12 cellular contexts compared by ENCODE assay signal in the genomic region with DNA sequence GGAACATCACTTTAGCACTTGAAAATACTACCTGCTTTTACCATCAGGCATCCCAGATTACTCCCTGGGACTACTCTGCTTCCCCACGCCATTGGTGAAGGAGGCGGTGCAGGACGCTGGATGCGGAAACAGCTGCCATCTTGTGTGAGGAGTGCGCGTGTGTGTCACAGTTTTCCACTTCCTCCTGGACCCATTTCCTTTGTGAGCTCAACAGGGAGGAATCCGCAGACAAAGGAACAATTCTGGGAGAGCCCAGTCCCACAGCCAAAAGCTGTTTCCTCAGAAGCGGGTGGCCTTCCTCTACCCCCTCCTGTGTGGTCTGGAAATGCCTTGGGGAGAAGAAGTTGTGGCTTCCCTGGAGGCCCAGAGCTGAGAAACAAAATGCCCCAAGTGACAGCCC. TPM values are rescaled to one million over a fixed set of nuclear protein-coding genes. Genes with fewer than 3 reads are reported as not detected.
DNase-seq lines count a peak whose midpoint lies in the region; TF ChIP-seq lines count a peak whose summit lies in the region.
"Had no signal": no experiment of that assay in that cellular context is flagged by ENCODE, and none has a peak within 500 bp of the region (broad histone marks: within the 10 kb centered on the region; RNA-seq: fewer than 3 reads in every experiment).

No MANE protein-coding gene starts in this region.

- H3K9me3 ChIP-seq in cardiac muscle cell (ENCODE audit: low read depth) (no peaks in the 10 kb centered on the region), neural progenitor cell (ENCODE audit: low read depth) (no peaks in the 10 kb centered on the region), uterus (no peaks in the 10 kb centered on the region)

- peak overlapping the region; percentile 79 for H2AFZ ChIP-seq in neural progenitor cell (replicated peaks)

- H3K27me3 ChIP-seq in cardiac muscle cell (no peaks in the 10 kb centered on the region), neural progenitor cell (no peaks in the 10 kb centered on the region), uterus (no peaks in the 10 kb centered on the region)

- H3K4me1 ChIP-seq in cardiac muscle cell (ENCODE audit: low read depth), result peaks cover 31% of the 10 kb centered on the region
- no peaks in the 10 kb centered on the region for H3K4me1 ChIP-seq in neural progenitor cell
- H3K4me1 ChIP-seq in uterus, result peaks cover 0 to 3% of the 10 kb centered on the region in 2 donors

- H3K4me1 Mint-ChIP-seq in neural progenitor cell, result no peaks in the 10 kb centered on the region

- H3F3A ChIP-seq in neural progenitor cell (ENCODE audit: low read depth), result no peaks in the 10 kb centered on the region

- H4K20me1 ChIP-seq in neural progenitor cell (ENCODE audit: low read depth), result no peaks in the 10 kb centered on the region

- no peaks in the 10 kb centered on the region for H3K36me3 ChIP-seq in cardiac muscle cell
- no peaks in the 10 kb centered on the region for H3K36me3 ChIP-seq in neural progenitor cell
- no peaks in the 10 kb centered on the region for H3K36me3 ChIP-seq in uterus

- no peak for TF ChIP-seq POLR2A in uterus (IDR thresholded peaks at IDR 0.05)

- DNase-seq in cardiac muscle cell (ENCODE audit: low read depth in 1 of 2, low spot score in 1 of 2), result peak in 1 of 2 donors; percentile 39
- no peak for DNase-seq in neural progenitor cell (ENCODE audit: low spot score)
- DNase-seq in uterus, result peak in 1 of 2 donors; percentile 33
- no peak for DNase-seq in activated naive CD4-positive, alpha-beta T cell treated with anti-CD3 and anti-CD28 coated beads, Interleukin-2, amount 50 U/mL, for 16 hours
- no peak for DNase-seq in DMS114 treated with DMSO at 0.1 percent for 48 hours (lab: John Stamatoyannopoulos, UW; ENCODE audit: unreplicated experiment)
- no peak for DNase-seq in NCI-H1436 treated with DMSO at 0.1 percent for 48 hours (lab: John Stamatoyannopoulos, UW)
- DNase-seq: activated CD4-positive, CD25-positive, alpha-beta regulatory T cell; activated naive CD8-positive, alpha-beta T cell treated with anti-CD3 and anti-CD28 coated beads, Interleukin-2, amount 10 ng/mL, durations not matched to agents 7 days and 5 days; mesendoderm; MM.1S had no signal

- H3K27ac Mint-ChIP-seq in neural progenitor cell, result no peak overlapping the region
- H3K27ac Mint-ChIP-seq: activated naive CD8-positive, alpha-beta T cell treated with anti-CD3 and anti-CD28 coated beads, Interleukin-2, amount 10 ng/mL, durations not matched to agents 7 days and 5 days had no signal

- no peaks in the 10 kb centered on the region for H3K36me3 Mint-ChIP-seq in neural progenitor cell
- H3K36me3 Mint-ChIP-seq: activated naive CD8-positive, alpha-beta T cell treated with anti-CD3 and anti-CD28 coated beads, Interleukin-2, amount 10 ng/mL, durations not matched to agents 7 days and 5 days had no signal

- no peak overlapping the region for H3K4me3 Mint-ChIP-seq in neural progenitor cell
- H3K4me3 Mint-ChIP-seq: activated naive CD8-positive, alpha-beta T cell treated with anti-CD3 and anti-CD28 coated beads, Interleukin-2, amount 10 ng/mL, durations not matched to agents 7 days and 5 days had no signal

- H3K27ac ChIP-seq in VCaP (peak overlapping the region; percentile 76; the same call in 1 of the 2 replicates), cardiac muscle cell (peak overlapping the region; percentile 91), neural progenitor cell (no peak overlapping the region), uterus (peak overlapping the region; percentile 39 to 52)
- H3K27ac ChIP-seq: C4-2B had no signal

- H3K9me3 Mint-ChIP-seq in neural progenitor cell, result no peaks in the 10 kb centered on the region
- H3K9me3 Mint-ChIP-seq: activated naive CD8-positive, alpha-beta T cell treated with anti-CD3 and anti-CD28 coated beads, Interleukin-2, amount 10 ng/mL, durations not matched to agents 7 days and 5 days had no signal

- H3K79me2 ChIP-seq in neural progenitor cell (ENCODE audit: low read depth), result no peaks in the 10 kb centered on the region

- no peak overlapping the region for H3K9ac ChIP-seq in neural progenitor cell

- TF ChIP-seq CTCF in VCaP (conservative IDR thresholded peaks at IDR 0.05) (no peak), cardiac muscle cell (IDR thresholded peaks at IDR 0.05; ENCODE audit: low read depth, low read length) (no peak), neural progenitor cell (IDR thresholded peaks at IDR 0.05) (no peak), uterus (IDR thresholded peaks at IDR 0.05) (no peak)

- H3K4me3 ChIP-seq in cardiac muscle cell (no peak overlapping the region), neural progenitor cell (no peak overlapping the region), uterus (no peak overlapping the region)

- intact Hi-C loops in uterus (cut with DNase I; ENCODE audit: low total_unique reads), result no loop called here

- peaks cover 3% of the 10 kb centered on the region for H3K27me3 Mint-ChIP-seq in neural progenitor cell (ENCODE audit: insufficient read depth, low read depth)

- H3K4me2 ChIP-seq in neural progenitor cell, result no peak overlapping the region

RNA-seq across cellular contexts. Expression of a gene that starts 16.8 kb away (rescaled TPM):
- total RNA-seq in cardiac muscle cell (30.5 and 39.3 TPM in 2 replicates), neural progenitor cell (ENCODE audit: low replicate concordance) (0.34 and 0.36 TPM in 2 replicates), uterus (10 to 100 TPM in 3 of 4 donors, 1 to 10 TPM in 1; 5.3 to 26.9 (median 24.6) TPM)
- polyA plus RNA-seq in cardiac muscle cell, result 24.0 and 38.7 TPM in 2 replicates

RNA-seq across cellular contexts. Expression of a gene that starts 56.9 kb away (rescaled TPM):
- total RNA-seq in cardiac muscle cell (4.9 and 5.1 TPM in 2 replicates), neural progenitor cell (ENCODE audit: low replicate concordance) (27.0 and 42.5 TPM in 2 replicates), uterus (10 to 100 TPM; 13.5 to 27.0 (median 22.6) TPM)
- polyA plus RNA-seq in cardiac muscle cell, result 4.2 and 6.6 TPM in 2 replicates
